In genomic region chr3:118740722-118741290, GRCh38 we compare ENCODE assay signal across 28 cellular contexts.
"Had no signal": no experiment of that assay in that cellular context is flagged by ENCODE, and none has a peak within 500 bp of the region (broad histone marks: within the 10 kb centered on the region; RNA-seq: fewer than 3 reads in every experiment).

No MANE protein-coding gene starts in this region.

- H3K27ac ChIP-seq: brain microvascular endothelial cell, SJCRH30, SK-N-MC had no signal

- H3K36me3 ChIP-seq: brain microvascular endothelial cell, SJCRH30 had no signal

- DNase-seq: activated CD4-positive, alpha-beta T cell treated with anti-CD3 and anti-CD28 coated beads, Interleukin-2, amount 10 ng/mL, durations not matched to agents 24 days and 14 days; activated CD4-positive, alpha-beta T cell treated with anti-CD3 and anti-CD28 coated beads, Interleukin-2, amount 50 U/mL, for 4 hours; activated CD8-positive, alpha-beta T cell treated with anti-CD3 and anti-CD28 coated beads for 36 hours; activated effector memory CD4-positive, alpha-beta T cell treated with anti-CD3 and anti-CD28 coated beads, Interleukin-2, amount 50 U/mL, for 16 hours; activated naive CD4-positive, alpha-beta T cell; activated naive CD4-positive, alpha-beta T cell treated with anti-CD3 and anti-CD28 coated beads, Interleukin-2, amount 50 U/mL, for 16 hours; activated naive CD8-positive, alpha-beta T cell treated with anti-CD3 and anti-CD28 coated beads for 36 hours; activated T-cell treated with anti-CD3 and anti-CD28 coated beads, Interleukin-2, amount 50 U/mL, for 1 hour; activated T-cell treated with anti-CD3 and anti-CD28 coated beads, Interleukin-2, amount 50 U/mL, for 72 hours; amniotic stem cell; aorta; brain microvascular endothelial cell; central memory CD4-positive, alpha-beta T cell; NCI-H1048; NCI-H1105 treated with DMSO at 0.1 percent for 48 hours; NCI-H1436 treated with DMSO at 0.1 percent for 48 hours; NCI-H1694 treated with DMSO at 0.1 percent for 48 hours; NCI-H2029; NCI-H510A; NCI-H526 treated with DMSO at 0.1 percent for 48 hours; NCI-H774; SHP77; SJCRH30; T1000 had no signal

- H3K4me1 ChIP-seq: SJCRH30 had no signal

- H3K4me3 ChIP-seq: SJCRH30, SK-N-MC had no signal

- H3K9me3 ChIP-seq: SJCRH30 had no signal

- H3K27me3 ChIP-seq: brain microvascular endothelial cell, SJCRH30 had no signal

- ATAC-seq: activated CD8-positive, alpha-beta T cell treated with anti-CD3 and anti-CD28 coated beads for 36 hours; activated T-cell treated with anti-CD3 and anti-CD28 coated beads, Interleukin-2, amount 50 U/mL, for 72 hours; activated T-helper 17 cell treated with anti-CD3 and anti-CD28 coated beads, Interleukin-2, amount 50 U/mL, for 72 hours; Panc1 had no signal

- FAIRE-seq: TTC549 had no signal
